ENCODE assay signal across 9 cellular contexts in genomic region chr4:59968796-59969195, GRCh38.
"Had no signal": no experiment of that assay in that cellular context is flagged by ENCODE, and none has a peak within 500 bp of the region (broad histone marks: within the 10 kb centered on the region; RNA-seq: fewer than 3 reads in every experiment).

No MANE protein-coding gene starts in this region.

- H3K4me3 ChIP-seq: GM23248, GM23338, HAP-1 had no signal

- H3K27ac Mint-ChIP-seq: GM23338, H9, HFFc6 had no signal

- H3K4me3 Mint-ChIP-seq: GM23338, H9, HFFc6 had no signal

- ATAC-seq: GM23338, HCT116 had no signal

- H3K9me3 Mint-ChIP-seq: GM23338, H9 had no signal

- H2AFZ ChIP-seq: GM23248, GM23338 had no signal

- H3K4me2 ChIP-seq: GM23338 had no signal

- H3K4me1 Mint-ChIP-seq: H9 had no signal

- DNase-seq: GM23248, GOT3, H7, H9, HCEC 1CT, HFFc6 had no signal

- H3K27ac ChIP-seq: GM23248 had no signal

- H3K36me3 ChIP-seq: HAP-1 had no signal

- H3K9ac ChIP-seq: GM23248 had no signal

- H3K9me3 ChIP-seq: HAP-1 had no signal
